5 cellular contexts compared by ENCODE assay signal in genomic region chr12:10453-10852, GRCh38. TPM values are rescaled to one million over a fixed set of nuclear protein-coding genes. Genes with fewer than 3 reads are reported as not detected.
"Had no signal": no experiment of that assay in that cellular context is flagged by ENCODE, and none has a peak within 500 bp of the region (broad histone marks: within the 10 kb centered on the region; RNA-seq: fewer than 3 reads in every experiment).

No MANE protein-coding gene starts in this region.

RNA-seq across cellular contexts. Expression of gene IQSEC3, which starts 56.1 kb away (rescaled TPM):
- total RNA-seq: HT-29, LHCN-M2, MCF 10A, NCI-H460, SJCRH30 had no signal
